Comparison of ENCODE assay signal across 2 cellular contexts in genomic region chr20:46400253-46400652, GRCh38.
A peak's percentile ranks its signal among the peaks of the same experiment; 100 is the strongest.
TF ChIP-seq lines count a peak whose summit lies in the region.

No MANE protein-coding gene starts in this region.

TF ChIP-seq in liver, 16 proteins besides CTCF, POLR2A, EP300 and RAD21 (continued from another document):
- TF ChIP-seq ZBTB33 (IDR thresholded peaks at IDR 0.05) (no peak), REST (IDR thresholded peaks at IDR 0.05) (peak; percentile 58), TAF1 (conservative IDR thresholded peaks at IDR 0.05) (no peak), FOXA2 (IDR thresholded peaks at IDR 0.05) (no peak), SP1 (IDR thresholded peaks at IDR 0.05) (peak; percentile 51), NR2F2 (IDR thresholded peaks at IDR 0.05) (no peak), HNF4A (conservative IDR thresholded peaks at IDR 0.05) (no peak), YY1 (IDR thresholded peaks at IDR 0.05) (peak; percentile 39), RXRA (IDR thresholded peaks at IDR 0.05) (peak in 1 of 2 donors; percentile 20), ATF3 (IDR thresholded peaks at IDR 0.05) (no peak), HNF4G (IDR thresholded peaks at IDR 0.05) (no peak), GABPA (IDR thresholded peaks at IDR 0.05 in 1 of 2, conservative IDR thresholded peaks at IDR 0.05 in 1 of 2) (peak; percentile 39 to 57), JUND (IDR thresholded peaks at IDR 0.05) (no peak), MAX (IDR thresholded peaks at IDR 0.05) (peak; percentile 64), FOXA1 (IDR thresholded peaks at IDR 0.05) (no peak)

TF ChIP-seq in HepG2, 621 proteins besides CTCF, POLR2A, EP300 and RAD21:
- TF ChIP-seq, protein P1, sequence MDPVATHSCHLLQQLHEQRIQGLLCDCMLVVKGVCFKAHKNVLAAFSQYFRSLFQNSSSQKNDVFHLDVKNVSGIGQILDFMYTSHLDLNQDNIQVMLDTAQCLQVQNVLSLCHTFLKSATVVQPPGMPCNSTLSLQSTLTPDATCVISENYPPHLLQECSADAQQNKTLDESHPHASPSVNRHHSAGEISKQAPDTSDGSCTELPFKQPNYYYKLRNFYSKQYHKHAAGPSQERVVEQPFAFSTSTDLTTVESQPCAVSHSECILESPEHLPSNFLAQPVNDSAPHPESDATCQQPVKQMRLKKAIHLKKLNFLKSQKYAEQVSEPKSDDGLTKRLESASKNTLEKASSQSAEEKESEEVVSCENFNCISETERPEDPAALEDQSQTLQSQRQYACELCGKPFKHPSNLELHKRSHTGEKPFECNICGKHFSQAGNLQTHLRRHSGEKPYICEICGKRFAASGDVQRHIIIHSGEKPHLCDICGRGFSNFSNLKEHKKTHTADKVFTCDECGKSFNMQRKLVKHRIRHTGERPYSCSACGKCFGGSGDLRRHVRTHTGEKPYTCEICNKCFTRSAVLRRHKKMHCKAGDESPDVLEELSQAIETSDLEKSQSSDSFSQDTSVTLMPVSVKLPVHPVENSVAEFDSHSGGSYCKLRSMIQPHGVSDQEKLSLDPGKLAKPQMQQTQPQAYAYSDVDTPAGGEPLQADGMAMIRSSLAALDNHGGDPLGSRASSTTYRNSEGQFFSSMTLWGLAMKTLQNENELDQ (CRISPR knock-in tag; IDR thresholded peaks at IDR 0.05; ENCODE audit: borderline replicate concordance), result no peak
- TF ChIP-seq SMAD9 (CRISPR knock-in tag; IDR thresholded peaks at IDR 0.05) (no peak), CHD4 (IDR thresholded peaks at IDR 0.05; ENCODE audit: borderline replicate concordance, low read length) (no peak), ZKSCAN5 (CRISPR knock-in tag; IDR thresholded peaks at IDR 0.05) (no peak), ZNF251 (CRISPR knock-in tag; IDR thresholded peaks at IDR 0.05) (no peak), RFXANK (CRISPR knock-in tag; IDR thresholded peaks at IDR 0.05) (no peak), TCF7 (IDR thresholded peaks at IDR 0.05; ENCODE audit: low read depth) (no peak), RXRA (CRISPR knock-in tag; IDR thresholded peaks at IDR 0.05) (no peak), CREM (IDR thresholded peaks at IDR 0.05) (no peak), CREM (CRISPR knock-in tag; IDR thresholded peaks at IDR 0.05) (no peak), E2F2 (CRISPR knock-in tag; IDR thresholded peaks at IDR 0.05; ENCODE audit: borderline replicate concordance) (no peak), CEBPG (CRISPR knock-in tag; IDR thresholded peaks at IDR 0.05) (no peak), ZNF589 (CRISPR knock-in tag; conservative IDR thresholded peaks at IDR 0.05) (no peak), ZNF629 (CRISPR knock-in tag; conservative IDR thresholded peaks at IDR 0.05) (no peak), NRL (CRISPR knock-in tag; IDR thresholded peaks at IDR 0.05; ENCODE audit: borderline replicate concordance) (no peak), KMT2A (CRISPR knock-in tag; IDR thresholded peaks at IDR 0.05) (no peak), ZNF230 (CRISPR knock-in tag; IDR thresholded peaks at IDR 0.05) (no peak)
- TF ChIP-seq, protein P2, sequence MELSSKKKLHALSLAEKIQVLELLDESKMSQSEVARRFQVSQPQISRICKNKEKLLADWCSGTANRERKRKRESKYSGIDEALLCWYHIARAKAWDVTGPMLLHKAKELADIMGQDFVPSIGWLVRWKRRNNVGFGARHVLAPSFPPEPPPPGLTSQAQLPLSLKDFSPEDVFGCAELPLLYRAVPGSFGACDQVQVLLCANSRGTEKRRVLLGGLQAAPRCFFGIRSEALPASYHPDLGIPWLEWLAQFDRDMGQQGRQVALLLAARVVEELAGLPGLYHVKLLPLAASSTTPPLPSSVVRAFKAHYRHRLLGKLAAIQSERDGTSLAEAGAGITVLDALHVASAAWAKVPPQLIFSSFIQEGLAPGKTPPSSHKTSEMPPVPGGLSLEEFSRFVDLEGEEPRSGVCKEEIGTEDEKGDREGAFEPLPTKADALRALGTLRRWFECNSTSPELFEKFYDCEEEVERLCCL (CRISPR knock-in tag; IDR thresholded peaks at IDR 0.05; ENCODE audit: borderline replicate concordance), result no peak
